27 cellular contexts compared by ENCODE assay signal in genomic region chr1:71438626-71439025, GRCh38.
"Had no signal": no experiment of that assay in that cellular context is flagged by ENCODE, and none has a peak within 500 bp of the region (broad histone marks: within the 10 kb centered on the region; RNA-seq: fewer than 3 reads in every experiment).

No MANE protein-coding gene starts in this region.

- ATAC-seq: activated CD4-positive, alpha-beta T cell treated with anti-CD3 and anti-CD28 coated beads for 36 hours; activated CD4-positive, CD25-positive, alpha-beta regulatory T cell treated with anti-CD3 and anti-CD28 coated beads, Interleukin-2, amount 50 U/mL, for 24 hours; activated CD8-positive, alpha-beta T cell treated with anti-CD3 and anti-CD28 coated beads, Interleukin-2, amount 10 ng/mL, durations not matched to agents 7 days and 5 days; PC-3 had no signal

- H3K9ac ChIP-seq: SK-N-SH had no signal

- H3K9me2 ChIP-seq: SK-N-SH had no signal

- H3K4me3 ChIP-seq: ascending aorta, Peyer's patch, SJSA1 had no signal

- H3K36me3 ChIP-seq: ascending aorta, Peyer's patch, SJSA1 had no signal

- H3K27ac ChIP-seq: ascending aorta, Peyer's patch, SJSA1 had no signal

- H3K4me1 ChIP-seq: ascending aorta, Peyer's patch, SJSA1 had no signal

- H3K4me2 ChIP-seq: SK-N-SH had no signal

- H3K9me3 ChIP-seq: ascending aorta, Peyer's patch, SJSA1, SK-N-SH had no signal

- DNase-seq: activated CD4-positive, alpha-beta T cell treated with anti-CD3 and anti-CD28 coated beads for 36 hours; activated CD4-positive, alpha-beta T cell treated with anti-CD3 and anti-CD28 coated beads, Interleukin-2, amount 10 ng/mL, durations not matched to agents 7 days and 5 days; activated CD4-positive, alpha-beta T cell treated with anti-CD3 and anti-CD28 coated beads, Interleukin-2, amount 50 U/mL, for 48 hours; activated CD8-positive, alpha-beta T cell treated with anti-CD3 and anti-CD28 coated beads, Interleukin-2, amount 10 ng/mL, durations not matched to agents 7 days and 5 days; activated gamma-delta T cell; activated naive CD4-positive, alpha-beta T cell treated with Interleukin-2 at 50 U/mL for 16 hours; activated naive CD8-positive, alpha-beta T cell treated with anti-CD3 and anti-CD28 coated beads, Interleukin-2, amount 10 ng/mL, durations not matched to agents 7 days and 5 days; activated T-cell treated with anti-CD3 and anti-CD28 coated beads, Interleukin-2, amount 50 U/mL, for 24 hours; amygdala; cerebellar nuclear complex; NCI-H1092 treated with DMSO at 0.1 percent for 48 hours; NCI-H1436; NCI-H187; NCI-H2029 treated with DMSO at 0.1 percent for 48 hours; NCI-H2107; NCI-H2171; NCI-H510A; NCI-H526; NCI-H748 treated with DMSO at 0.1 percent for 48 hours; PC-3; Peyer's patch; RPMI8226; SHP77 treated with DMSO at 0.1 percent for 48 hours; SK-N-SH had no signal

- H3K27me3 ChIP-seq: ascending aorta, Peyer's patch, SJSA1 had no signal
